ENCODE assay signal across 8 cellular contexts in genomic region chr11:65422104-65422632, GRCh38. TPM values are rescaled to one million over a fixed set of nuclear protein-coding genes. Genes with fewer than 3 reads are reported as not detected.
DNase-seq lines count a peak whose midpoint lies in the region; ATAC-seq and TF ChIP-seq lines count a peak whose summit lies in the region.

No MANE protein-coding gene starts in this region.

- no peak overlapping the region for H2AFZ ChIP-seq in MM.1S (ENCODE audit: low read length)

- 0 to 1% (median 0%) methylated on average over 6 to 54 of the region's 54 CpGs; no CpG with 5 or more reads in 1 of the 4 donors for WGBS in adrenal gland, 4 donors
- 0% methylated on average over 53 to 54 of the region's 54 CpGs for WGBS in heart right ventricle, 2 donors
- WGBS in tibial nerve, 2 donors = 0% methylated on average over 25 to 44 of the region's 54 CpGs

- H3K4me3 ChIP-seq in AG10803 (ENCODE audit: low read length) (peak overlapping the region; percentile 99), MM.1S (ENCODE audit: low read length) (peak overlapping the region; percentile 87), adrenal gland (peak overlapping the region in 2 of 4 donors; percentile 82 to 83), heart right ventricle (peak overlapping the region; percentile 61 to 99 (median 90)), tibial nerve (peak overlapping the region; percentile 71 to 89 (median 80))

- H3K9ac ChIP-seq in MM.1S (ENCODE audit: low read length) = peak overlapping the region; percentile 100

- H3K9me3 ChIP-seq in MM.1S (replicated peaks; ENCODE audit: insufficient read depth, low read length) (no peaks in the 10 kb centered on the region), adrenal gland (replicated peaks in 1 of 3) (no peaks in the 10 kb centered on the region), heart right ventricle (no peaks in the 10 kb centered on the region), tibial nerve (no peaks in the 10 kb centered on the region)

- intact Hi-C loops in adrenal gland (cut with DNase I) = loop anchor here in 1 of 2 donors (5.0 kb wide), 1 partner anchor 75 kb away; the partner anchor contains the start of gene MALAT1
- intact Hi-C loops in heart right ventricle (cut with DNase I) = loop anchor here in 2 of 10 donors (2.0 to 5.0 kb wide), 3 partner anchors 49 to 80 kb away; no protein-coding TSS in a partner anchor
- intact Hi-C loops in posterior cingulate gyrus (cut with DNase I) = loop anchor here (1.0 to 2.0 kb wide), 2 partner anchors 55 to 75 kb away; no protein-coding TSS in a partner anchor

- H3K79me2 ChIP-seq in MM.1S (ENCODE audit: low read length) = peaks cover 67% of the 10 kb centered on the region

- H3K9me2 ChIP-seq in MM.1S (replicated peaks; ENCODE audit: insufficient read depth, low read length) = no peaks in the 10 kb centered on the region

- peak; percentile 84 to 99 for TF ChIP-seq EP300 in tibial nerve (IDR thresholded peaks at IDR 0.05)

- peak in 1 of 2 donors; percentile 86 for TF ChIP-seq POLR2A in adrenal gland (IDR thresholded peaks at IDR 0.05)
- peak; percentile 86 for TF ChIP-seq POLR2A in tibial nerve (IDR thresholded peaks at IDR 0.05)

- peaks cover 94% of the 10 kb centered on the region for H3F3A ChIP-seq in MM.1S (ENCODE audit: insufficient read depth, low read length)

- TF ChIP-seq CTCF in AG10803 (conservative IDR thresholded peaks at IDR 0.05; ENCODE audit: low read length) (no peak), MM.1S (IDR thresholded peaks at IDR 0.05; ENCODE audit: low read length) (no peak; the same call in none of the 2 replicates), adrenal gland (IDR thresholded peaks at IDR 0.05) (no peak), heart right ventricle (IDR thresholded peaks at IDR 0.05) (peak in 1 of 9 donors; percentile 13), tibial nerve (IDR thresholded peaks at IDR 0.05) (peak in 2 of 5 experiments; percentile 17 to 25)

- no peaks in the 10 kb centered on the region for H3K27me3 ChIP-seq in MM.1S (replicated peaks; ENCODE audit: insufficient read depth, low read length)
- H3K27me3 ChIP-seq in adrenal gland = no peaks in the 10 kb centered on the region
- H3K27me3 ChIP-seq in heart right ventricle = no peaks in the 10 kb centered on the region
- no peaks in the 10 kb centered on the region for H3K27me3 ChIP-seq in tibial nerve

- DNase-seq in AG10803 (ENCODE audit: low read depth) = peak; percentile 99
- DNase-seq in MM.1S = peak; percentile 96
- peak; percentile 79 to 97 (median 85) for DNase-seq in T-helper 1 cell
- DNase-seq in adrenal gland = peak; percentile 98 to 99 (median 98)
- DNase-seq in heart right ventricle = peak; percentile 99
- DNase-seq in posterior cingulate gyrus = peak; percentile 92 to 99 (median 96)
- DNase-seq in tibial nerve (ENCODE audit: low spot score in 2 of 2) = peak; percentile 95 to 96

- H3K27ac ChIP-seq in MM.1S (ENCODE audit: low read length) (peak overlapping the region; percentile 100), adrenal gland (peak overlapping the region; percentile 91 to 100 (median 100)), heart right ventricle (peak overlapping the region; percentile 99 to 100 (median 100)), tibial nerve (peak overlapping the region; percentile 98 to 100 (median 99))

- H3K4me2 ChIP-seq in MM.1S (ENCODE audit: low read depth, low read length) = peak overlapping the region; percentile 99

- H4K20me1 ChIP-seq in MM.1S (ENCODE audit: insufficient read depth, low read length) = peaks cover 24% of the 10 kb centered on the region

- ATAC-seq in GM19455 (IDR thresholded peaks at IDR 0.05; ENCODE audit: unreplicated experiment) = peak; percentile 19
- ATAC-seq in heart right ventricle = peak; percentile 31 to 57 (median 46)

- H3K36me3 ChIP-seq in MM.1S (replicated peaks; ENCODE audit: insufficient read depth, low read length) (no peaks in the 10 kb centered on the region), adrenal gland (replicated peaks in 1 of 2) (peaks cover 0 to 39% of the 10 kb centered on the region in 2 donors), heart right ventricle (peaks cover 0 to 39% (median 20%) of the 10 kb centered on the region in 9 donors), tibial nerve (peaks cover 2 to 39% (median 12%) of the 10 kb centered on the region in 3 donors)

- H3K4me1 ChIP-seq in MM.1S (ENCODE audit: low read length) (peaks cover 28% of the 10 kb centered on the region), adrenal gland (replicated peaks in 1 of 2) (peaks cover 44 to 53% of the 10 kb centered on the region in 2 donors), heart right ventricle (peaks cover 23 to 57% (median 51%) of the 10 kb centered on the region in 9 donors), tibial nerve (peaks cover 0 to 43% (median 35%) of the 10 kb centered on the region in 4 donors)

RNA-seq across cellular contexts. Expression of gene NEAT1, which starts 0.4 kb away (rescaled TPM):
- total RNA-seq in adrenal gland (1,000 to 10,000 TPM in 3 of 8 donors, 100 to 1,000 TPM in 4, 10 to 100 TPM in 1; 64.3 to 1,661 (median 335) TPM), heart right ventricle (100 to 1,000 TPM; 284 to 808 (median 432) TPM), tibial nerve (100 to 1,000 TPM; 427 to 571 (median 461) TPM)
- polyA plus RNA-seq in adrenal gland (1,000 to 10,000 TPM in 2 of 3 donors, 100 to 1,000 TPM in 1; 216 to 6,838 (median 2,645) TPM), heart right ventricle (1,000 to 10,000 TPM in 1 of 2 donors, 100 to 1,000 TPM in 1; 103 to 1,899 TPM)

RNA-seq across cellular contexts. Expression of gene FRMD8, which starts 35.7 kb away (rescaled TPM):
- total RNA-seq in adrenal gland (10 to 100 TPM; 20.6 to 52.1 (median 39.6) TPM), heart right ventricle (10 to 100 TPM in 6 of 10 donors, 1 to 10 TPM in 4; 6.0 to 16.9 (median 12.2) TPM), tibial nerve (100 to 1,000 TPM in 3 of 4 donors, 10 to 100 TPM in 1; 96.5 to 226 (median 128) TPM)
- polyA plus RNA-seq in adrenal gland (10 to 100 TPM in 2 of 3 donors, 1 to 10 TPM in 1; 5.3 to 21.3 (median 20.4) TPM), heart right ventricle (10 to 100 TPM in 1 of 2 donors, 1 to 10 TPM in 1; 9.9 to 12.9 TPM)

RNA-seq across cellular contexts. Expression of gene SLC25A45, which starts 39.7 kb away (rescaled TPM):
- total RNA-seq in adrenal gland (10 to 100 TPM in 1 of 8 donors, 1 to 10 TPM in 7; 1.1 to 12.7 (median 6.7) TPM), heart right ventricle (10 to 100 TPM in 1 of 10 donors, 1 to 10 TPM in 9; 4.6 to 12.2 (median 8.3) TPM), tibial nerve (10 to 100 TPM in 2 of 4 donors, 1 to 10 TPM in 2; 1.8 to 22.5 (median 8.5) TPM)
- polyA plus RNA-seq in adrenal gland (10 to 100 TPM in 2 of 3 donors, 1 to 10 TPM in 1; 2.4 to 21.0 (median 14.7) TPM), heart right ventricle (10 to 100 TPM in 1 of 2 donors, 1 to 10 TPM in 1; 3.1 to 10.7 TPM)
